In genomic region chr9:98881836-98882568, GRCh38 we compare ENCODE assay signal across 24 cellular contexts.
DNase-seq lines count a peak whose midpoint lies in the region; FAIRE-seq and TF ChIP-seq lines count a peak whose summit lies in the region.
"Had no signal": no experiment of that assay in that cellular context is flagged by ENCODE, and none has a peak within 500 bp of the region (broad histone marks: within the 10 kb centered on the region; RNA-seq: fewer than 3 reads in every experiment).

No MANE protein-coding gene starts in this region.

- H3K4me1 ChIP-seq in astrocyte (ENCODE audit: insufficient read depth, low read length) = no peaks in the 10 kb centered on the region
- H3K4me1 ChIP-seq in right atrium auricular region = peaks cover 0 to 63% of the 10 kb centered on the region in 2 donors
- H3K4me1 ChIP-seq in smooth muscle cell (ENCODE audit: low read depth) = peaks cover 10% of the 10 kb centered on the region

- no peaks in the 10 kb centered on the region for H3F3A ChIP-seq in smooth muscle cell (ENCODE audit: low read depth)

- peak; percentile 55 for FAIRE-seq in astrocyte (lab: Jason Lieb, UNC)
- FAIRE-seq: GM19239, H1 had no signal

- no peaks in the 10 kb centered on the region for H4K20me1 ChIP-seq in astrocyte (ENCODE audit: insufficient read depth, low read length)
- H4K20me1 ChIP-seq in smooth muscle cell (ENCODE audit: low read depth) = no peaks in the 10 kb centered on the region

- H2AFZ ChIP-seq in astrocyte (ENCODE audit: low read depth, low read length) (no peak overlapping the region), smooth muscle cell (ENCODE audit: low read depth) (no peak overlapping the region)

- peak; percentile 49 for DNase-seq in GM03348 (ENCODE audit: low spot score)
- DNase-seq in astrocyte (ENCODE audit: low read depth) = no peak
- DNase-seq in right atrium auricular region (ENCODE audit: low spot score) = no peak
- DNase-seq in stromal cell of bone marrow (ENCODE audit: low read depth) = peak; percentile 62
- no peak for DNase-seq in HuH-7 (ENCODE audit: low spot score)
- no peak for DNase-seq in iPS-NIHi11 (ENCODE audit: low spot score)
- no peak for DNase-seq in smooth muscle cell (lab: John Stamatoyannopoulos, UW; ENCODE audit: unreplicated experiment)
- DNase-seq: activated CD4-positive, CD25-positive, alpha-beta regulatory T cell; activated CD8-positive, alpha-beta T cell treated with anti-CD3 and anti-CD28 coated beads for 36 hours; activated naive CD4-positive, alpha-beta T cell treated with anti-CD3 and anti-CD28 coated beads, Interleukin-2, amount 50 U/mL, for 16 hours; activated T-cell treated with anti-CD3 and anti-CD28 coated beads, Interleukin-2, amount 50 U/mL, for 72 hours; effector memory CD8-positive, alpha-beta T cell; hippocampal formation; mesendoderm; NCI-H1417 treated with DMSO at 0.1 percent for 48 hours; NCI-H524 treated with DMSO at 0.1 percent for 48 hours; spleen; stimulated activated CD8-positive, alpha-beta memory T cell treated with anti-CD3 and anti-CD28 coated beads, Interleukin-4, amount 100 ng/mL, for 48 hours had no signal

- peaks cover 51% of the 10 kb centered on the region for H3K27me3 Mint-ChIP-seq in astrocyte (ENCODE audit: low read depth, unreplicated experiment)

- no peaks in the 10 kb centered on the region for H3K79me2 ChIP-seq in astrocyte (ENCODE audit: insufficient read depth, low read length)
- H3K79me2 ChIP-seq in smooth muscle cell (ENCODE audit: low read depth) = no peaks in the 10 kb centered on the region

- H3K4me1 Mint-ChIP-seq in astrocyte (ENCODE audit: low read depth, unreplicated experiment) = peaks cover 5% of the 10 kb centered on the region

- H3K4me3 Mint-ChIP-seq in astrocyte (ENCODE audit: unreplicated experiment) = no peak overlapping the region
- H3K4me3 Mint-ChIP-seq: activated CD8-positive, alpha-beta T cell treated with anti-CD3 and anti-CD28 coated beads for 36 hours; activated T-cell treated with anti-CD3 and anti-CD28 coated beads, Interleukin-2, amount 50 U/mL, for 72 hours; effector memory CD8-positive, alpha-beta T cell; nephron; T-helper 2 cell treated with Interferon-gamma antibody and Interleukin-4, amounts not matched to agents 5 μg/mL and 100 μg/mL, for 36 hours had no signal

- H3K4me3 ChIP-seq in astrocyte (ENCODE audit: insufficient read depth, low read depth, low read length) (no peak overlapping the region), right atrium auricular region (no peak overlapping the region), smooth muscle cell (no peak overlapping the region)
- H3K4me3 ChIP-seq: ascending aorta, spleen had no signal

- H3K27ac Mint-ChIP-seq in astrocyte (ENCODE audit: unreplicated experiment) = no peak overlapping the region
- H3K27ac Mint-ChIP-seq: activated CD8-positive, alpha-beta T cell treated with anti-CD3 and anti-CD28 coated beads for 36 hours; activated T-cell treated with anti-CD3 and anti-CD28 coated beads, Interleukin-2, amount 50 U/mL, for 72 hours; effector memory CD8-positive, alpha-beta T cell; progenitor cell of endocrine pancreas; T-helper 2 cell treated with Interferon-gamma antibody and Interleukin-4, amounts not matched to agents 5 μg/mL and 100 μg/mL, for 36 hours had no signal

- H3K9me3 ChIP-seq in astrocyte (ENCODE audit: insufficient read depth, low read depth, low read length) (no peaks in the 10 kb centered on the region), right atrium auricular region (no peaks in the 10 kb centered on the region), smooth muscle cell (replicated peaks; ENCODE audit: low read depth) (no peaks in the 10 kb centered on the region)
- H3K9me3 ChIP-seq: ascending aorta, spleen had no signal

- H3K36me3 Mint-ChIP-seq in astrocyte (ENCODE audit: low read depth, unreplicated experiment) = no peaks in the 10 kb centered on the region

- no peak for TF ChIP-seq CTCF in astrocyte (IDR thresholded peaks at IDR 0.05; ENCODE audit: insufficient read depth, low read depth, low read length)
- TF ChIP-seq CTCF in right atrium auricular region (IDR thresholded peaks at IDR 0.05) = no peak
- no peak for TF ChIP-seq CTCF in smooth muscle cell (IDR thresholded peaks at IDR 0.05; ENCODE audit: borderline replicate concordance, insufficient read depth, poor library complexity, severe bottlenecking)

- H3K9me3 Mint-ChIP-seq in astrocyte (ENCODE audit: unreplicated experiment) = peaks cover 5% of the 10 kb centered on the region
- H3K9me3 Mint-ChIP-seq: activated CD8-positive, alpha-beta T cell treated with anti-CD3 and anti-CD28 coated beads for 36 hours; activated T-cell treated with anti-CD3 and anti-CD28 coated beads, Interleukin-2, amount 50 U/mL, for 72 hours; effector memory CD8-positive, alpha-beta T cell; nephron; T-helper 2 cell treated with Interferon-gamma antibody and Interleukin-4, amounts not matched to agents 5 μg/mL and 100 μg/mL, for 36 hours had no signal

- H3K4me2 ChIP-seq in astrocyte (ENCODE audit: low read length) (no peak overlapping the region), smooth muscle cell (no peak overlapping the region)

- H3K36me3 ChIP-seq in astrocyte (ENCODE audit: insufficient read depth, low read length) (no peaks in the 10 kb centered on the region), right atrium auricular region (no peaks in the 10 kb centered on the region), smooth muscle cell (ENCODE audit: low read depth) (no peaks in the 10 kb centered on the region)
- H3K36me3 ChIP-seq: ascending aorta, spleen had no signal

- WGBS in smooth muscle cell (ENCODE audit: low lambda C conversion rate) = 80% methylated on average over 8 of the region's 8 CpGs

- no peak overlapping the region for H3K27ac ChIP-seq in astrocyte (ENCODE audit: low read depth, low read length)
- H3K27ac ChIP-seq in right atrium auricular region = peak overlapping the region; percentile 46 to 64
- no peak overlapping the region for H3K27ac ChIP-seq in smooth muscle cell (ENCODE audit: low read depth)
- H3K27ac ChIP-seq: spleen had no signal

- H3K27me3 ChIP-seq in astrocyte (ENCODE audit: insufficient read depth, low read length) (peaks cover 31% of the 10 kb centered on the region), right atrium auricular region (no peaks in the 10 kb centered on the region), smooth muscle cell (ENCODE audit: low read depth) (no peaks in the 10 kb centered on the region)
- H3K27me3 ChIP-seq: ascending aorta had no signal

- H3K9ac ChIP-seq in astrocyte (ENCODE audit: low read length) = no peak overlapping the region
- no peak overlapping the region for H3K9ac ChIP-seq in smooth muscle cell (ENCODE audit: low read depth)

Comparison
In these comparisons a context has a peak if more than half of its experiments do, and no peak if none do; other contexts are left out.
1. DNase-seq: peak in GM03348 (single experiment) and stromal cell of bone marrow (single experiment); none in astrocyte (single experiment), right atrium auricular region (single experiment), HuH-7 (single experiment), iPS-NIHi11 (single experiment) and smooth muscle cell (single experiment).
2. H3K27ac ChIP-seq: peak in right atrium auricular region (2 of 2); none in astrocyte (single experiment) and smooth muscle cell (single experiment).